In the genomic region with DNA sequence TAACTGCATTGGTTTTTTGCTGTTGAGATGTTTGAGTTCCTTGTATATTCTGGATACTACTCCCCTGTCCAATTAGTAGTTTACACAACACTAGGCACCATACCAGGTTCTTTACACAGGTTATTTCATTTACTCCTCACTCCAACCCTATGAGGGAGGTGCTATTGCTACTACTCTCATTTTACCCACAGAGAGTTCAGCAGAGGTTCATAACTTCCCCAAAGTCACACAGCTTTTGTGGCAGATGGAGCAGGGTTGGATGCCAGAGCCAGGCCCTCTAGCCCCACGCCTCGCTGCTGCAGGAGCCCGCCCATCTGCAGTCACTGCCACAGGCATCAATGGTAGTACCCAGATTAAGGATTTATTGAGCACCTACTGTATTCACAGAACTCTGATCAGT, we compare ENCODE assay signal across 20 cellular contexts.
"Had no signal": no experiment of that assay in that cellular context is flagged by ENCODE, and none has a peak within 500 bp of the region (broad histone marks: within the 10 kb centered on the region; RNA-seq: fewer than 3 reads in every experiment).

No MANE protein-coding gene starts in this region.

- H3K27ac ChIP-seq: colonic mucosa, foreskin keratinocyte, neutrophil, ovary, right atrium auricular region, sigmoid colon, upper lobe of left lung had no signal

- H3K4me1 ChIP-seq: colonic mucosa, foreskin keratinocyte, uterus had no signal

- H3K9me3 ChIP-seq: colonic mucosa, neutrophil, ovary, right atrium auricular region, sigmoid colon, upper lobe of left lung, uterus had no signal

- H3K27me3 ChIP-seq: colonic mucosa, ovary, right atrium auricular region, upper lobe of left lung, uterus had no signal

- H3K36me3 ChIP-seq: colonic mucosa, neutrophil, ovary, right atrium auricular region, sigmoid colon, upper lobe of left lung, uterus had no signal

- DNase-seq: colonic mucosa; dermis blood vessel endothelial cell; effector CD4-positive, alpha-beta T cell; endodermal cell; erythroblast; left colon; left ventricle myocardium superior; naive thymus-derived CD4-positive, alpha-beta T cell; nephron progenitor cell; ovary; sigmoid colon; small intestine; stimulated activated CD4-positive, alpha-beta T cell treated with anti-CD3 and anti-CD28 coated beads, Interleukin-12 subunit alpha, Interleukin-12 subunit beta, amount 100 ng/mL, for 4 hours; stimulated activated naive CD4-positive, alpha-beta T cell treated with Interleukin-2 at 50 U/mL for 16 hours had no signal

- H3K4me3 ChIP-seq: colonic mucosa, lung had no signal
